Comparison of ENCODE assay signal across 8 cellular contexts in the genomic region with DNA sequence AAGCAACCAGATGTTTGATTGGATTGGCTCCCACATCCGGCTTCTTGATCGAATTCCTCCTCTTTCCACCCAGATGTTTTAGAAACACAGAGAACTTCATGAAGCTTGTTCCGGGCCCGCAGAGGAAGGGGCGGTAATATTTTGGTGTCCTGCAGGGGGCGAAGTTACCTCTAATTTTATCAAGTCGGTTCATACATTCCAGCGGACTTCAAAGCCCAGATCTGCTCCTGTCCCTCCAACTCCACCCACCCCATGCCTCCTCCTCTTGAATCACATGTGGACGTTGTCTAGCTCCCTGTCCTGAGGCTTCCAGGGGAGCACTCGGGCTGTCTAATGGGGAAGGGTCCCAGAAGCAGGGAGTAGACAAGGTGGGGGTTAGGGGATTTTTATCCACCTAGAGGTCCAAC. TPM values are rescaled to one million over a fixed set of nuclear protein-coding genes. Genes with fewer than 3 reads are reported as not detected.
DNase-seq lines count a peak whose midpoint lies in the region; ATAC-seq and TF ChIP-seq lines count a peak whose summit lies in the region.

No MANE protein-coding gene starts in this region.

- H3K9me3 Mint-ChIP-seq in activated CD8-positive, alpha-beta memory T cell treated with anti-CD3 and anti-CD28 coated beads, Interleukin-2, amount 10 ng/mL, durations not matched to agents 7 days and 5 days (ENCODE audit: low read depth), result no peaks in the 10 kb centered on the region

- no peak overlapping the region for H3K27ac ChIP-seq in stomach

- H3K4me3 ChIP-seq in epithelial cell of proximal tubule (ENCODE audit: low read depth, low read length) (no peak overlapping the region), stomach (no peak overlapping the region)

- TF ChIP-seq POLR2A in stomach (IDR thresholded peaks at IDR 0.05), result no peak

- ATAC-seq in HG02970 (IDR thresholded peaks at IDR 0.05; ENCODE audit: low FRiP score, unreplicated experiment) (peak; percentile 43), HG02588 (IDR thresholded peaks at IDR 0.05; ENCODE audit: unreplicated experiment) (no peak)
- ATAC-seq in activated CD8-positive, alpha-beta memory T cell treated with anti-CD3 and anti-CD28 coated beads, Interleukin-2, amount 10 ng/mL, durations not matched to agents 7 days and 5 days, result no peak

- H3K4me3 Mint-ChIP-seq in activated CD8-positive, alpha-beta memory T cell treated with anti-CD3 and anti-CD28 coated beads, Interleukin-2, amount 10 ng/mL, durations not matched to agents 7 days and 5 days, result no peak overlapping the region

- no peaks in the 10 kb centered on the region for H3K36me3 ChIP-seq in stomach

- H3K4me1 ChIP-seq in stomach, result peaks cover 20 to 36% (median 29%) of the 10 kb centered on the region in 4 donors

- no peak overlapping the region for H3K27ac Mint-ChIP-seq in activated CD8-positive, alpha-beta memory T cell treated with anti-CD3 and anti-CD28 coated beads, Interleukin-2, amount 10 ng/mL, durations not matched to agents 7 days and 5 days

- intact Hi-C loops in stomach (cut with DNase I; ENCODE audit: low total_unique reads), result loop anchor here (5.0 kb wide), 1 partner anchor 269 kb away; no protein-coding TSS in a partner anchor

- TF ChIP-seq CTCF in epithelial cell of proximal tubule (conservative IDR thresholded peaks at IDR 0.05; ENCODE audit: low read depth, low read length) (peak; percentile 65), stomach (IDR thresholded peaks at IDR 0.05) (peak in 5 of 7 experiments; percentile 25 to 60 (median 33))

- TF ChIP-seq EP300 in stomach (IDR thresholded peaks at IDR 0.05), result no peak

- CTCF ChIA-PET in activated CD8-positive, alpha-beta memory T cell treated with anti-CD3 and anti-CD28 coated beads, Interleukin-2, amount 10 ng/mL, durations not matched to agents 7 days and 5 days (lab: Charles Lee), result interaction anchor here (0.7 to 2.0 kb wide), 12 partner anchors 9 to 845 kb away, joined by 3 to 10 read pairs (median 4); no protein-coding TSS in a partner anchor

- H3K36me3 Mint-ChIP-seq in activated CD8-positive, alpha-beta memory T cell treated with anti-CD3 and anti-CD28 coated beads, Interleukin-2, amount 10 ng/mL, durations not matched to agents 7 days and 5 days, result no peaks in the 10 kb centered on the region

- WGBS in stomach, 5 donors, result 0 to 3% (median 2%) methylated on average over 10 of the region's 10 CpGs

- DNase-seq in DMS 273 treated with DMSO at 0.1 percent for 48 hours (lab: John Stamatoyannopoulos, UW), result peak; percentile 51
- peak; percentile 56 to 61 for DNase-seq in NOMO-1 (lab: John Stamatoyannopoulos, UW; ENCODE audit: unreplicated experiment in 2 of 2)
- peak; percentile 74 for DNase-seq in activated CD8-positive, alpha-beta memory T cell treated with anti-CD3 and anti-CD28 coated beads, Interleukin-2, amount 10 ng/mL, durations not matched to agents 7 days and 5 days
- DNase-seq in epithelial cell of proximal tubule (ENCODE audit: low read depth), result no peak
- peak; percentile 80 for DNase-seq in myocyte (ENCODE audit: low read depth)
- DNase-seq in stomach, result peak; percentile 81

- peaks cover 0 to 65% (median 22%) of the 10 kb centered on the region in 3 donors for H3K27me3 ChIP-seq in stomach

- H3K4me1 Mint-ChIP-seq in activated CD8-positive, alpha-beta memory T cell treated with anti-CD3 and anti-CD28 coated beads, Interleukin-2, amount 10 ng/mL, durations not matched to agents 7 days and 5 days, result peaks cover 12% of the 10 kb centered on the region

- H3K27me3 Mint-ChIP-seq in activated CD8-positive, alpha-beta memory T cell treated with anti-CD3 and anti-CD28 coated beads, Interleukin-2, amount 10 ng/mL, durations not matched to agents 7 days and 5 days, result peaks cover 63% of the 10 kb centered on the region

- H3K9me3 ChIP-seq in stomach, result no peaks in the 10 kb centered on the region

RNA-seq across cellular contexts. Expression of a gene that starts 2.9 kb away (rescaled TPM):
- total RNA-seq in activated CD8-positive, alpha-beta memory T cell treated with anti-CD3 and anti-CD28 coated beads, Interleukin-2, amount 10 ng/mL, durations not matched to agents 7 days and 5 days, result not detected
- total RNA-seq in epithelial cell of proximal tubule (0.29 and 1.3 TPM in 2 replicates), myocyte (0.10 and 0.19 TPM in 2 replicates), stomach (10 to 100 TPM in 1 of 5 donors, 1 to 10 TPM in 2, under 1 TPM in 1, not detected in 1; 0.89 to 15.8 (median 4.5) TPM)
- polyA plus RNA-seq in myocyte (2012), result not detected
- 1 to 10 TPM in 2 of 3 donors, under 1 TPM in 1; 0.50 to 2.7 (median 1.4) TPM for polyA plus RNA-seq in stomach
